In the genomic region with DNA sequence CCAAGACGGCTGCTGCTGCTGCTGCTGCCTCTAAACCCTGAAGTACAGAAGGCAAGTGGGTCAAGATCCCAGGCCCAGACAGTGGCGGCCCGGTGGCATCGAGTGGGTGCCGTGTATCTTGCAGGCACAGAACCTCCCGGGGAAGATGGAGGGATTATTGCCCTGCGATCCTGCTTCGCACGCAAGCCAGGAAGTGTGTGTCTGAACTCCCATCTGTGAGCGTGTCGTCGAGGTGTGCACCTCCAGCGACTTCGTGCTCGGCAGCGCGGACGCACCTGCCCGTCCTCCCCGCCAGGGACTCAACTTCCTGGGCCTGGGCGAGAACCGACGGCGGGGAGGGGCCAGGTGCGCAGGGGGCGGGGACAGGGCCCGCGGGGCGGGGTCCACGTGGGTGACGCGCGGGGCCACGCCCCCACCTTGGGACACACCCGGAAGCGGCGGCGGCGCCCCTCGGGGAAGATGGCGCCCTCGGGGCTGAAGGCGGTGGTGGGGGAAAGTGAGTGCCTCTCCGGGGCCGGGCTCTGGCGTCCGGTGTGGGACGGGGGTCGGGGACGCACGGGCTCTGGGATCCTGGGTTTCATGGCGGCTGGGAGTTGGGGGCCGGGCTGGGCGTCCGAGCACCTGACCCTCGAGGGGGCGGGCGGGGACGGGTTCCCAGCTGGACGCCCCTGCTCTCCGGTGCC, we compare ENCODE assay signal across 2 cellular contexts.
TF ChIP-seq lines count a peak whose summit lies in the region.

A gene (plus strand): TSS at position 420 of the 683 bp plus-strand sequence. CDS start 40 bp downstream, at position 460.

TF ChIP-seq in HEK293, 187 proteins besides CTCF, POLR2A, EP300 and RAD21 (continued from another document and continues in another):
- TF ChIP-seq KLF1 (tag by site-specific recombination; IDR thresholded peaks at IDR 0.05) (peak; percentile 57; the same call in 1 of the 2 replicates), IKZF3 (tag by site-specific recombination; IDR thresholded peaks at IDR 0.05) (no peak), ZNF664 (tag by site-specific recombination; IDR thresholded peaks at IDR 0.05) (no peak), REPIN1 (tag by site-specific recombination; IDR thresholded peaks at IDR 0.05; ENCODE audit: low read depth) (no peak), ZNF530 (tag by site-specific recombination; IDR thresholded peaks at IDR 0.05; ENCODE audit: low read depth) (no peak), ZBTB20 (tag by site-specific recombination; IDR thresholded peaks at IDR 0.05) (0 out of 2 replicates have a peak, but pooled peaks have one; percentile 30), ZNF843 (tag by site-specific recombination; IDR thresholded peaks at IDR 0.05) (0 out of 2 replicates have a peak, but pooled peaks have one; percentile 18), ZBTB1 (tag by site-specific recombination; IDR thresholded peaks at IDR 0.05) (no peak), YY2 (tag by site-specific recombination; IDR thresholded peaks at IDR 0.05) (peak; percentile 57; the same call in 1 of the 2 replicates), HOXD13 (CRISPR knock-in tag; IDR thresholded peaks at IDR 0.05; ENCODE audit: borderline replicate concordance) (no peak), SP7 (tag by site-specific recombination; IDR thresholded peaks at IDR 0.05) (peak; percentile 23; the same call in 1 of the 2 replicates), ZNF426 (tag by site-specific recombination; IDR thresholded peaks at IDR 0.05) (no peak), ZNF23 (tag by site-specific recombination; IDR thresholded peaks at IDR 0.05; ENCODE audit: borderline replicate concordance) (no peak), ZNF777 (tag by site-specific recombination; IDR thresholded peaks at IDR 0.05; ENCODE audit: borderline replicate concordance) (peak; percentile 83; the same call in 1 of the 2 replicates), ZNF529 (tag by site-specific recombination; IDR thresholded peaks at IDR 0.05; ENCODE audit: insufficient replicate concordance) (no peak), ZNF121 (tag by site-specific recombination; IDR thresholded peaks at IDR 0.05) (no peak), ZNF157 (tag by site-specific recombination; IDR thresholded peaks at IDR 0.05) (no peak), ZNF521 (tag by site-specific recombination; IDR thresholded peaks at IDR 0.05) (no peak), SP2 (tag by site-specific recombination; IDR thresholded peaks at IDR 0.05) (peak; percentile 59)
- TF ChIP-seq, protein P1, sequence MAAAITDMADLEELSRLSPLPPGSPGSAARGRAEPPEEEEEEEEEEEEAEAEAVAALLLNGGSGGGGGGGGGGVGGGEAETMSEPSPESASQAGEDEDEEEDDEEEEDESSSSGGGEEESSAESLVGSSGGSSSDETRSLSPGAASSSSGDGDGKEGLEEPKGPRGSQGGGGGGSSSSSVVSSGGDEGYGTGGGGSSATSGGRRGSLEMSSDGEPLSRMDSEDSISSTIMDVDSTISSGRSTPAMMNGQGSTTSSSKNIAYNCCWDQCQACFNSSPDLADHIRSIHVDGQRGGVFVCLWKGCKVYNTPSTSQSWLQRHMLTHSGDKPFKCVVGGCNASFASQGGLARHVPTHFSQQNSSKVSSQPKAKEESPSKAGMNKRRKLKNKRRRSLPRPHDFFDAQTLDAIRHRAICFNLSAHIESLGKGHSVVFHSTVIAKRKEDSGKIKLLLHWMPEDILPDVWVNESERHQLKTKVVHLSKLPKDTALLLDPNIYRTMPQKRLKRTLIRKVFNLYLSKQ (tag by site-specific recombination; IDR thresholded peaks at IDR 0.05; ENCODE audit: borderline replicate concordance), result no peak
- TF ChIP-seq, protein P2, sequence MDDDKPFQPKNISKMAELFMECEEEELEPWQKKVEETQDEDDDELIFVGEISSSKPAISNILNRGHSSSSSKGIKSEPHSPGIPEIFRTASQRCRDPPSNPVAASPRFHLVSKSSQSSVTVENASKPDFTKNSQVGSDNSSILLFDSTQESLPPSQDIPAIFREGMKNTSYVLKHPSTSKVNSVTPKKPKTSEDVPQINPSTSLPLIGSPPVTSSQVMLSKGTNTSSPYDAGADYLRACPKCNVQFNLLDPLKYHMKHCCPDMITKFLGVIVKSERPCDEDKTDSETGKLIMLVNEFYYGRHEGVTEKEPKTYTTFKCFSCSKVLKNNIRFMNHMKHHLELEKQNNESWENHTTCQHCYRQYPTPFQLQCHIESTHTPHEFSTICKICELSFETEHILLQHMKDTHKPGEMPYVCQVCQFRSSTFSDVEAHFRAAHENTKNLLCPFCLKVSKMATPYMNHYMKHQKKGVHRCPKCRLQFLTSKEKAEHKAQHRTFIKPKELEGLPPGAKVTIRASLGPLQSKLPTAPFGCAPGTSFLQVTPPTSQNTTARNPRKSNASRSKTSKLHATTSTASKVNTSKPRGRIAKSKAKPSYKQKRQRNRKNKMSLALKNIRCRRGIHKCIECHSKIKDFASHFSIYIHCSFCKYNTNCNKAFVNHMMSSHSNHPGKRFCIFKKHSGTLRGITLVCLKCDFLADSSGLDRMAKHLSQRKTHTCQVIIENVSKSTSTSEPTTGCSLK (tag by site-specific recombination; IDR thresholded peaks at IDR 0.05), result no peak
- TF ChIP-seq, protein P3, sequence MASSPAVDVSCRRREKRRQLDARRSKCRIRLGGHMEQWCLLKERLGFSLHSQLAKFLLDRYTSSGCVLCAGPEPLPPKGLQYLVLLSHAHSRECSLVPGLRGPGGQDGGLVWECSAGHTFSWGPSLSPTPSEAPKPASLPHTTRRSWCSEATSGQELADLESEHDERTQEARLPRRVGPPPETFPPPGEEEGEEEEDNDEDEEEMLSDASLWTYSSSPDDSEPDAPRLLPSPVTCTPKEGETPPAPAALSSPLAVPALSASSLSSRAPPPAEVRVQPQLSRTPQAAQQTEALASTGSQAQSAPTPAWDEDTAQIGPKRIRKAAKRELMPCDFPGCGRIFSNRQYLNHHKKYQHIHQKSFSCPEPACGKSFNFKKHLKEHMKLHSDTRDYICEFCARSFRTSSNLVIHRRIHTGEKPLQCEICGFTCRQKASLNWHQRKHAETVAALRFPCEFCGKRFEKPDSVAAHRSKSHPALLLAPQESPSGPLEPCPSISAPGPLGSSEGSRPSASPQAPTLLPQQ (tag by site-specific recombination; IDR thresholded peaks at IDR 0.05), result no peak
- TF ChIP-seq, protein P4, sequence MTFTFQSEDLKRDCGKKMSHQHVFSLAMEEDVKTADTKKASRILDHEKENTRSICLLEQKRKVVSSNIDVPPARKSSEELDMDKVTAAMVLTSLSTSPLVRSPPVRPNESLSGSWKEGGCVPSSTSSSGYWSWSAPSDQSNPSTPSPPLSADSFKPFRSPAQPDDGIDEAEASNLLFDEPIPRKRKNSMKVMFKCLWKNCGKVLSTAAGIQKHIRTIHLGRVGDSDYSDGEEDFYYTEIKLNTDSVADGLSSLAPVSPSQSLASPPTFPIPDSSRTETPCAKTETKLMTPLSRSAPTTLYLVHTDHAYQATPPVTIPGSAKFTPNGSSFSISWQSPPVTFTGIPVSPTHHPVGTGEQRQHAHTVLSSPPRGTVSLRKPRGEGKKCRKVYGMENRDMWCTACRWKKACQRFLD (tag by site-specific recombination; IDR thresholded peaks at IDR 0.05), result no peak
- TF ChIP-seq, protein P5, sequence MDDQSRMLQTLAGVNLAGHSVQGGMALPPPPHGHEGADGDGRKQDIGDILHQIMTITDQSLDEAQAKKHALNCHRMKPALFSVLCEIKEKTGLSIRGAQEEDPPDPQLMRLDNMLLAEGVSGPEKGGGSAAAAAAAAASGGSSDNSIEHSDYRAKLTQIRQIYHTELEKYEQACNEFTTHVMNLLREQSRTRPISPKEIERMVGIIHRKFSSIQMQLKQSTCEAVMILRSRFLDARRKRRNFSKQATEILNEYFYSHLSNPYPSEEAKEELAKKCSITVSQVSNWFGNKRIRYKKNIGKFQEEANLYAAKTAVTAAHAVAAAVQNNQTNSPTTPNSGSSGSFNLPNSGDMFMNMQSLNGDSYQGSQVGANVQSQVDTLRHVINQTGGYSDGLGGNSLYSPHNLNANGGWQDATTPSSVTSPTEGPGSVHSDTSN (CRISPR knock-in tag; IDR thresholded peaks at IDR 0.05), result no peak

TF ChIP-seq in WTC11, 78 proteins besides CTCF, POLR2A, EP300 and RAD21 (continued from another document and continues in another):
- TF ChIP-seq, protein P6, sequence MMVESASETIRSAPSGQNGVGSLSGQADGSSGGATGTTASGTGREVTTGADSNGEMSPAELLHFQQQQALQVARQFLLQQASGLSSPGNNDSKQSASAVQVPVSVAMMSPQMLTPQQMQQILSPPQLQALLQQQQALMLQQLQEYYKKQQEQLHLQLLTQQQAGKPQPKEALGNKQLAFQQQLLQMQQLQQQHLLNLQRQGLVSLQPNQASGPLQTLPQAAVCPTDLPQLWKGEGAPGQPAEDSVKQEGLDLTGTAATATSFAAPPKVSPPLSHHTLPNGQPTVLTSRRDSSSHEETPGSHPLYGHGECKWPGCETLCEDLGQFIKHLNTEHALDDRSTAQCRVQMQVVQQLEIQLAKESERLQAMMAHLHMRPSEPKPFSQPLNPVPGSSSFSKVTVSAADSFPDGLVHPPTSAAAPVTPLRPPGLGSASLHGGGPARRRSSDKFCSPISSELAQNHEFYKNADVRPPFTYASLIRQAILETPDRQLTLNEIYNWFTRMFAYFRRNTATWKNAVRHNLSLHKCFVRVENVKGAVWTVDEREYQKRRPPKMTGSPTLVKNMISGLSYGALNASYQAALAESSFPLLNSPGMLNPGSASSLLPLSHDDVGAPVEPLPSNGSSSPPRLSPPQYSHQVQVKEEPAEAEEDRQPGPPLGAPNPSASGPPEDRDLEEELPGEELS (CRISPR knock-in tag; IDR thresholded peaks at IDR 0.05), result peak; percentile 98
- peak; percentile 94 for TF ChIP-seq ATF1 (CRISPR knock-in tag; IDR thresholded peaks at IDR 0.05)
- no peak for TF ChIP-seq ZNF671 (CRISPR knock-in tag; IDR thresholded peaks at IDR 0.05)
- TF ChIP-seq SP1 (CRISPR knock-in tag; conservative IDR thresholded peaks at IDR 0.05), result peak; percentile 89
- TF ChIP-seq, protein P7, sequence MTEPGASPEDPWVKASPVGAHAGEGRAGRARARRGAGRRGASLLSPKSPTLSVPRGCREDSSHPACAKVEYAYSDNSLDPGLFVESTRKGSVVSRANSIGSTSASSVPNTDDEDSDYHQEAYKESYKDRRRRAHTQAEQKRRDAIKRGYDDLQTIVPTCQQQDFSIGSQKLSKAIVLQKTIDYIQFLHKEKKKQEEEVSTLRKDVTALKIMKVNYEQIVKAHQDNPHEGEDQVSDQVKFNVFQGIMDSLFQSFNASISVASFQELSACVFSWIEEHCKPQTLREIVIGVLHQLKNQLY (CRISPR knock-in tag; IDR thresholded peaks at IDR 0.05), result no peak
- TF ChIP-seq GRHL2 (CRISPR knock-in tag; IDR thresholded peaks at IDR 0.05; ENCODE audit: insufficient replicate concordance, severe bottlenecking), result no peak
- TF ChIP-seq TCF7 (CRISPR knock-in tag; IDR thresholded peaks at IDR 0.05; ENCODE audit: low read depth), result peak; percentile 80; the same call in 1 of the 2 replicates
- no peak for TF ChIP-seq JAZF1 (CRISPR knock-in tag; IDR thresholded peaks at IDR 0.05)
- TF ChIP-seq ZNF416 (CRISPR knock-in tag; IDR thresholded peaks at IDR 0.05), result no peak
- 0 out of 2 replicates have a peak, but pooled peaks have one; percentile 45 for TF ChIP-seq NR1H2 (CRISPR knock-in tag; IDR thresholded peaks at IDR 0.05)
- TF ChIP-seq, protein P8, sequence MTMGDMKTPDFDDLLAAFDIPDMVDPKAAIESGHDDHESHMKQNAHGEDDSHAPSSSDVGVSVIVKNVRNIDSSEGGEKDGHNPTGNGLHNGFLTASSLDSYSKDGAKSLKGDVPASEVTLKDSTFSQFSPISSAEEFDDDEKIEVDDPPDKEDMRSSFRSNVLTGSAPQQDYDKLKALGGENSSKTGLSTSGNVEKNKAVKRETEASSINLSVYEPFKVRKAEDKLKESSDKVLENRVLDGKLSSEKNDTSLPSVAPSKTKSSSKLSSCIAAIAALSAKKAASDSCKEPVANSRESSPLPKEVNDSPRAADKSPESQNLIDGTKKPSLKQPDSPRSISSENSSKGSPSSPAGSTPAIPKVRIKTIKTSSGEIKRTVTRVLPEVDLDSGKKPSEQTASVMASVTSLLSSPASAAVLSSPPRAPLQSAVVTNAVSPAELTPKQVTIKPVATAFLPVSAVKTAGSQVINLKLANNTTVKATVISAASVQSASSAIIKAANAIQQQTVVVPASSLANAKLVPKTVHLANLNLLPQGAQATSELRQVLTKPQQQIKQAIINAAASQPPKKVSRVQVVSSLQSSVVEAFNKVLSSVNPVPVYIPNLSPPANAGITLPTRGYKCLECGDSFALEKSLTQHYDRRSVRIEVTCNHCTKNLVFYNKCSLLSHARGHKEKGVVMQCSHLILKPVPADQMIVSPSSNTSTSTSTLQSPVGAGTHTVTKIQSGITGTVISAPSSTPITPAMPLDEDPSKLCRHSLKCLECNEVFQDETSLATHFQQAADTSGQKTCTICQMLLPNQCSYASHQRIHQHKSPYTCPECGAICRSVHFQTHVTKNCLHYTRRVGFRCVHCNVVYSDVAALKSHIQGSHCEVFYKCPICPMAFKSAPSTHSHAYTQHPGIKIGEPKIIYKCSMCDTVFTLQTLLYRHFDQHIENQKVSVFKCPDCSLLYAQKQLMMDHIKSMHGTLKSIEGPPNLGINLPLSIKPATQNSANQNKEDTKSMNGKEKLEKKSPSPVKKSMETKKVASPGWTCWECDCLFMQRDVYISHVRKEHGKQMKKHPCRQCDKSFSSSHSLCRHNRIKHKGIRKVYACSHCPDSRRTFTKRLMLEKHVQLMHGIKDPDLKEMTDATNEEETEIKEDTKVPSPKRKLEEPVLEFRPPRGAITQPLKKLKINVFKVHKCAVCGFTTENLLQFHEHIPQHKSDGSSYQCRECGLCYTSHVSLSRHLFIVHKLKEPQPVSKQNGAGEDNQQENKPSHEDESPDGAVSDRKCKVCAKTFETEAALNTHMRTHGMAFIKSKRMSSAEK (CRISPR knock-in tag; IDR thresholded peaks at IDR 0.05; ENCODE audit: borderline replicate concordance), result no peak
- TF ChIP-seq, protein P9, sequence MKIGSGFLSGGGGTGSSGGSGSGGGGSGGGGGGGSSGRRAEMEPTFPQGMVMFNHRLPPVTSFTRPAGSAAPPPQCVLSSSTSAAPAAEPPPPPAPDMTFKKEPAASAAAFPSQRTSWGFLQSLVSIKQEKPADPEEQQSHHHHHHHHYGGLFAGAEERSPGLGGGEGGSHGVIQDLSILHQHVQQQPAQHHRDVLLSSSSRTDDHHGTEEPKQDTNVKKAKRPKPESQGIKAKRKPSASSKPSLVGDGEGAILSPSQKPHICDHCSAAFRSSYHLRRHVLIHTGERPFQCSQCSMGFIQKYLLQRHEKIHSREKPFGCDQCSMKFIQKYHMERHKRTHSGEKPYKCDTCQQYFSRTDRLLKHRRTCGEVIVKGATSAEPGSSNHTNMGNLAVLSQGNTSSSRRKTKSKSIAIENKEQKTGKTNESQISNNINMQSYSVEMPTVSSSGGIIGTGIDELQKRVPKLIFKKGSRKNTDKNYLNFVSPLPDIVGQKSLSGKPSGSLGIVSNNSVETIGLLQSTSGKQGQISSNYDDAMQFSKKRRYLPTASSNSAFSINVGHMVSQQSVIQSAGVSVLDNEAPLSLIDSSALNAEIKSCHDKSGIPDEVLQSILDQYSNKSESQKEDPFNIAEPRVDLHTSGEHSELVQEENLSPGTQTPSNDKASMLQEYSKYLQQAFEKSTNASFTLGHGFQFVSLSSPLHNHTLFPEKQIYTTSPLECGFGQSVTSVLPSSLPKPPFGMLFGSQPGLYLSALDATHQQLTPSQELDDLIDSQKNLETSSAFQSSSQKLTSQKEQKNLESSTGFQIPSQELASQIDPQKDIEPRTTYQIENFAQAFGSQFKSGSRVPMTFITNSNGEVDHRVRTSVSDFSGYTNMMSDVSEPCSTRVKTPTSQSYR (CRISPR knock-in tag; IDR thresholded peaks at IDR 0.05), result peak; percentile 97
